ENCODE assay signal across 17 cellular contexts in the genomic region with DNA sequence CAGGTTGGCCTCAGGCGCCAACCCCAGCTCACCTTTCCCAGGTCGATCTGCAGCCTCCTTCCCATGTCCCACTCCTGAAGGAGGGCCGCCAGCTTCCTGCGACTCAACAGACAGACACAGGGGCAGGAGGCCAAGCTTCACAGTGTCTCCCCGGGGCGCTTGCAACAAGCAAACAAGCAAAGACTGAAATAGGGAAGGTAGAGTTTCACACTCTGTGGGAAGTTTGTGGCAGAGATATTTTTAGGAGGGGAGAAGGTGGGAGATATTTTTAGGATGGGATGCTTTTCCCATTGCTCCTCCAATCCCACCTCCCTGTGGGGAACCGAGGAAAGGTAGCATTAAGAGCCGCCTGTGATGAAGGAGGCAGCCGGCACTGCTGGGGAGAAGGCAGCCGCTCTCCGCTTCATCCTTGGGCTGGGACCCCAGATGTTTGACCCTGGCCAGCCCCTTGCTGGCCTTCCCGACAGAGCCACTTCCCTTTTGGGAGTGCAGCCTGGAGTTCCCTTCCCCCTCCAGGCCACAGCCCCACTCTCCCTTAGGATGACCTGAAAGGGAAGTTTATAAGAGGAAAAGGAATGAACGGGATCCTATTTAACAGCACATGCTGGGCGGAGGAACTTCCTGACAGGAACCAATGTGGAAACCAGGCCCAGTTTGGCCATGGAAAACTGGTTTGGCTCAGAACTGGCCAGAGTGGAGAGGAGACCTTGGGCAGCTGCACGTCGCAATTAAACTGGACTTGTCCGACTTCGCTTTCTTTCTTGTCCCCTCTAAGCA.
DNase-seq lines count a peak whose midpoint lies in the region; ATAC-seq and TF ChIP-seq lines count a peak whose summit lies in the region.
"Had no signal": no experiment of that assay in that cellular context is flagged by ENCODE, and none has a peak within 500 bp of the region (broad histone marks: within the 10 kb centered on the region; RNA-seq: fewer than 3 reads in every experiment).

No MANE protein-coding gene starts in this region.

- H3F3A ChIP-seq in GM23248 (ENCODE audit: insufficient read depth), result no peaks in the 10 kb centered on the region

- H3K4me1 ChIP-seq in GM23248 (ENCODE audit: insufficient read depth) (peaks cover 10% of the 10 kb centered on the region), right lobe of liver (no peaks in the 10 kb centered on the region), skeletal muscle tissue (ENCODE audit: control insufficient read depth in 3 of 3, insufficient read depth in 3 of 3, low read length in 3 of 3) (peaks cover 12 to 13% (median 13%) of the 10 kb centered on the region in 3 donors)
- H3K4me1 ChIP-seq: sigmoid colon had no signal

- DNase-seq in GM23248 (peak; percentile 53), dermis blood vessel endothelial cell (peak; percentile 37), right lobe of liver (no peak), ureter (ENCODE audit: low spot score) (no peak), A172 (ENCODE audit: low spot score) (no peak)
- DNase-seq: activated CD8-positive, alpha-beta memory T cell treated with anti-CD3 and anti-CD28 coated beads for 24 hours; activated naive CD4-positive, alpha-beta T cell treated with anti-CD3 and anti-CD28 coated beads, Interleukin-2, amount 10 ng/mL, durations not matched to agents 7 days and 5 days; DMS53; KG1; NCI-H1436; sigmoid colon; T-helper 2 cell had no signal

- ATAC-seq in right lobe of liver (peak; percentile 31 to 43 (median 38)), GM19328 (IDR thresholded peaks at IDR 0.05; ENCODE audit: unreplicated experiment) (no peak)
- ATAC-seq in activated T-helper 17 cell treated with anti-CD3 and anti-CD28 coated beads, Interleukin-2, amount 50 U/mL, for 72 hours (replicated peaks), result no peak

- H3K4me3 Mint-ChIP-seq in activated T-helper 17 cell treated with anti-CD3 and anti-CD28 coated beads, Interleukin-2, amount 50 U/mL, for 72 hours, result no peak overlapping the region
- H3K4me3 Mint-ChIP-seq: activated naive CD4-positive, alpha-beta T cell treated with anti-CD3 and anti-CD28 coated beads, Interleukin-2, amount 10 ng/mL, durations not matched to agents 7 days and 5 days; central memory CD8-positive, alpha-beta T cell had no signal

- H3K27me3 Mint-ChIP-seq in activated T-helper 17 cell treated with anti-CD3 and anti-CD28 coated beads, Interleukin-2, amount 50 U/mL, for 72 hours, result peaks cover 17% of the 10 kb centered on the region

- H3K27me3 ChIP-seq in GM23248 (replicated peaks; ENCODE audit: insufficient read depth) (no peaks in the 10 kb centered on the region), right lobe of liver (no peaks in the 10 kb centered on the region), skeletal muscle tissue (ENCODE audit: control insufficient read depth in 3 of 3, insufficient read depth in 3 of 3, low read length in 3 of 3) (no peaks in the 10 kb centered on the region)
- H3K27me3 ChIP-seq: sigmoid colon had no signal

- H3K9me3 Mint-ChIP-seq in activated T-helper 17 cell treated with anti-CD3 and anti-CD28 coated beads, Interleukin-2, amount 50 U/mL, for 72 hours, result no peaks in the 10 kb centered on the region
- H3K9me3 Mint-ChIP-seq: activated naive CD4-positive, alpha-beta T cell treated with anti-CD3 and anti-CD28 coated beads, Interleukin-2, amount 10 ng/mL, durations not matched to agents 7 days and 5 days; central memory CD8-positive, alpha-beta T cell had no signal

- H3K79me2 ChIP-seq in GM23248 (ENCODE audit: insufficient read depth), result no peaks in the 10 kb centered on the region

- TF ChIP-seq CTCF in right lobe of liver (IDR thresholded peaks at IDR 0.05), result no peak

- H3K4me3 ChIP-seq in GM23248 (0 out of 2 replicates have a peak overlapping the region, but pooled peaks have one; percentile 13), right lobe of liver (no peak overlapping the region), skeletal muscle tissue (ENCODE audit: low read length in 3 of 3) (peak overlapping the region in 1 of 3 donors; percentile 9)
- H3K4me3 ChIP-seq: sigmoid colon, thoracic aorta had no signal

- no peaks in the 10 kb centered on the region for H3K9me3 ChIP-seq in GM23248 (ENCODE audit: low read depth)
- H3K9me3 ChIP-seq in right lobe of liver, result no peaks in the 10 kb centered on the region
- H3K9me3 ChIP-seq in skeletal muscle tissue (ENCODE audit: control insufficient read depth in 3 of 3, low read length in 3 of 3), result no peaks in the 10 kb centered on the region
- H3K9me3 ChIP-seq: sigmoid colon, thoracic aorta had no signal

- H3K27ac Mint-ChIP-seq in activated T-helper 17 cell treated with anti-CD3 and anti-CD28 coated beads, Interleukin-2, amount 50 U/mL, for 72 hours, result no peak overlapping the region
- H3K27ac Mint-ChIP-seq: activated naive CD4-positive, alpha-beta T cell treated with anti-CD3 and anti-CD28 coated beads, Interleukin-2, amount 10 ng/mL, durations not matched to agents 7 days and 5 days had no signal

- in situ Hi-C loops in GM23248 (cut with MboI), result no loop called here

- 40 to 44% methylated on average over 18 of the region's 18 CpGs for WGBS in GM23248 (ENCODE audit: low coverage in 1 of 2, low lambda C conversion rate in 2 of 2, missing lambda C conversion rate in 2 of 2), 2 experiments
- 63% methylated on average over 11 of the region's 18 CpGs for WGBS in right lobe of liver (ENCODE audit: insufficient coverage, low coverage, low lambda C conversion rate, missing lambda C conversion rate)

- H3K36me3 Mint-ChIP-seq in activated T-helper 17 cell treated with anti-CD3 and anti-CD28 coated beads, Interleukin-2, amount 50 U/mL, for 72 hours (ENCODE audit: low read depth), result no peaks in the 10 kb centered on the region
- H3K36me3 Mint-ChIP-seq: activated naive CD4-positive, alpha-beta T cell treated with anti-CD3 and anti-CD28 coated beads, Interleukin-2, amount 10 ng/mL, durations not matched to agents 7 days and 5 days had no signal

- H2AFZ ChIP-seq in GM23248, result peak overlapping the region; percentile 73

- intact Hi-C loops in right lobe of liver (cut with DNase I), result no loop called here

- no peak for TF ChIP-seq POLR2A in right lobe of liver (IDR thresholded peaks at IDR 0.05)

- no peaks in the 10 kb centered on the region for H3K9me2 ChIP-seq in GM23248 (ENCODE audit: insufficient read depth)

- H4K20me1 ChIP-seq in GM23248 (ENCODE audit: insufficient read depth), result no peaks in the 10 kb centered on the region

- H3K9ac ChIP-seq in GM23248 (peak overlapping the region; percentile 19; the same call in 1 of the 2 replicates), skeletal muscle tissue (ENCODE audit: low read depth in 1 of 3, low read length in 3 of 3) (peak overlapping the region in 2 of 3 donors; percentile 3 to 23)

- H3K4me2 ChIP-seq in GM23248 (ENCODE audit: unreplicated experiment), result peak overlapping the region; percentile 40

- H3K36me3 ChIP-seq in GM23248 (ENCODE audit: low read depth) (no peaks in the 10 kb centered on the region), right lobe of liver (no peaks in the 10 kb centered on the region), skeletal muscle tissue (ENCODE audit: control insufficient read depth in 3 of 3, insufficient read depth in 3 of 3, low read length in 3 of 3) (no peaks in the 10 kb centered on the region)
- H3K36me3 ChIP-seq: sigmoid colon, thoracic aorta had no signal

- no peaks in the 10 kb centered on the region for H3K4me1 Mint-ChIP-seq in activated T-helper 17 cell treated with anti-CD3 and anti-CD28 coated beads, Interleukin-2, amount 50 U/mL, for 72 hours
- H3K4me1 Mint-ChIP-seq: activated naive CD4-positive, alpha-beta T cell treated with anti-CD3 and anti-CD28 coated beads, Interleukin-2, amount 10 ng/mL, durations not matched to agents 7 days and 5 days; central memory CD8-positive, alpha-beta T cell had no signal

- H3K27ac ChIP-seq in GM23248, result peak overlapping the region; percentile 27; the same call in 1 of the 2 replicates
- no peak overlapping the region for H3K27ac ChIP-seq in right lobe of liver
- H3K27ac ChIP-seq in skeletal muscle tissue (ENCODE audit: low read depth, low read length), result peak overlapping the region; percentile 44
- H3K27ac ChIP-seq: thoracic aorta had no signal

Comparison
In these comparisons a context has a peak if more than half of its experiments do, and no peak if none do; other contexts are left out.
1. DNase-seq: peak in GM23248 (single experiment) and dermis blood vessel endothelial cell (single experiment); none in right lobe of liver (0 of 3), ureter (single experiment) and A172 (single experiment).
2. H3K27ac ChIP-seq: peak in GM23248 (single experiment) and skeletal muscle tissue (single experiment); none in right lobe of liver (0 of 3).
3. ATAC-seq: peak in right lobe of liver (4 of 4); none in GM19328 (single experiment) and activated T-helper 17 cell treated with anti-CD3 and anti-CD28 coated beads, Interleukin-2, amount 50 U/mL, for 72 hours (single experiment).